In the genomic region with DNA sequence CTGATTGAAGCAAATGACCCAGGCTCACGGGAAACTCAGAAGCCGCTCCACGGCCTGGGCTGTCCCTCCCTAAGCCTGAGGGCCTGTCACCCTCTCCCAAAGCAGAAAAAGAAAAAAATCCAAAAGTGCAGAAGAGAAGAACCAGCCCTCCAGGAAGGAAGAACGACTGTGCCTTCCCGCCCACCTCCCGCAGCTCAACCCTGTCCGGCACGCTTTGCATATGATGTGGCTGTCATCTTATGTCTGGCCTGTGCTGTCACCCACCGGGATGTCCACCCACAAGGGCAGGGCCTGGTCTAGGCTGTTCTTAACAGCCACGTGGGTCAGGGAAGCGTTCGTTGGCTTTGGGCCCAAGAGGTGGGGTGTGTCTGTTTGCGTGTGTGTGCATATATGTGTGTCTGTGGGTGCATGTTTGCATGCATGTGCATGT, we compare ENCODE assay signal across 8 cellular contexts. TPM values are rescaled to one million over a fixed set of nuclear protein-coding genes. Genes with fewer than 3 reads are reported as not detected.
DNase-seq lines count a peak whose midpoint lies in the region; ATAC-seq and TF ChIP-seq lines count a peak whose summit lies in the region.

No MANE protein-coding gene starts in this region.

- H3K9me3 ChIP-seq in esophagus muscularis mucosa (no peaks in the 10 kb centered on the region), psoas muscle (no peaks in the 10 kb centered on the region)

- H3K27me3 ChIP-seq in esophagus muscularis mucosa, result no peaks in the 10 kb centered on the region
- H3K27me3 ChIP-seq in psoas muscle (ENCODE audit: insufficient read depth in 3 of 3, low read length in 2 of 3), result no peaks in the 10 kb centered on the region

- H3K4me1 ChIP-seq in esophagus muscularis mucosa, result peaks cover 52 to 87% (median 70%) of the 10 kb centered on the region in 4 donors
- H3K4me1 ChIP-seq in psoas muscle, result peaks cover 37% of the 10 kb centered on the region

- 33% methylated on average over 13 of the region's 13 CpGs for WGBS in esophagus muscularis mucosa
- 32 to 43% (median 42%) methylated on average over 13 of the region's 13 CpGs for WGBS in psoas muscle, 3 donors

- TF ChIP-seq CTCF in esophagus muscularis mucosa (IDR thresholded peaks at IDR 0.05) (no peak), psoas muscle (IDR thresholded peaks at IDR 0.05) (no peak)

- no peak for TF ChIP-seq POLR2A in esophagus muscularis mucosa (IDR thresholded peaks at IDR 0.05; ENCODE audit: low read depth)

- ATAC-seq in psoas muscle, result no peak

- DNase-seq in Caki2 (ENCODE audit: low read depth) (peak; percentile 55), SW480 (ENCODE audit: low spot score) (peak; percentile 72), esophagus muscularis mucosa (ENCODE audit: extremely low spot score) (no peak), psoas muscle (no peak), NCI-H524 (lab: John Stamatoyannopoulos, UW) (no peak), OCI-M1 (lab: John Stamatoyannopoulos, UW) (no peak)
- DNase-seq in activated effector memory CD4-positive, alpha-beta T cell treated with Interleukin-2 at 50 U/mL for 16 hours, result no peak
- DNase-seq in effector CD8-positive, alpha-beta T cell (lab: John Stamatoyannopoulos, UW), result no peak

- in situ Hi-C loops in Caki2 (cut with HindIII; ENCODE audit: low pct_unique_long_range_greater_than_20kb, low sequenced_read_pairs), result no loop called here

- intact Hi-C loops in esophagus muscularis mucosa (cut with DNase I), result no loop called here
- intact Hi-C loops in psoas muscle (cut with DNase I), result no loop called here

- H3K36me3 ChIP-seq in esophagus muscularis mucosa (peaks cover 25 to 82% (median 68%) of the 10 kb centered on the region in 4 donors), psoas muscle (ENCODE audit: insufficient read depth in 1 of 2, low read depth in 1 of 2) (peaks cover 0 to 47% of the 10 kb centered on the region in 2 donors)

- H3K27ac ChIP-seq in esophagus muscularis mucosa (replicated peaks in 1 of 4) (peak overlapping the region; percentile 53 to 82 (median 75)), psoas muscle (peak overlapping the region; percentile 69)

- TF ChIP-seq EP300 in esophagus muscularis mucosa (IDR thresholded peaks at IDR 0.05), result no peak

- H3K4me3 ChIP-seq in esophagus muscularis mucosa (peak overlapping the region; percentile 0 to 33 (median 23)), psoas muscle (peak overlapping the region; percentile 46)

RNA-seq across cellular contexts. Expression of a gene that starts 13.7 kb away (rescaled TPM):
- total RNA-seq in Caki2 (2014; rRNA removed; shearing (Covaris generic); ENCODE audit: low replicate concordance), result 12.7 and 19.6 TPM in 2 replicates
- total RNA-seq in esophagus muscularis mucosa, result 100 to 1,000 TPM in 2 of 4 donors, 10 to 100 TPM in 2; 71.9 to 137 (median 114) TPM
- total RNA-seq in psoas muscle, result 10 to 100 TPM; 25.7 to 55.9 (median 45.7) TPM
- 10 to 100 TPM; 18.5 to 20.3 (median 20.0) TPM for polyA plus RNA-seq in psoas muscle

RNA-seq across cellular contexts. Expression of a gene that starts 45.5 kb away (rescaled TPM):
- total RNA-seq in Caki2 (2014; rRNA removed; shearing (Covaris generic); ENCODE audit: low replicate concordance), result 18.2 and 18.4 TPM in 2 replicates
- 10 to 100 TPM; 16.6 to 34.1 (median 24.8) TPM for total RNA-seq in esophagus muscularis mucosa
- 10 to 100 TPM; 14.6 to 27.2 (median 17.0) TPM for total RNA-seq in psoas muscle
- polyA plus RNA-seq in psoas muscle, result 10 to 100 TPM; 12.7 to 21.8 (median 14.6) TPM

Comparison
In these comparisons a context has a peak if more than half of its experiments do, and no peak if none do; other contexts are left out.
1. DNase-seq: peak in Caki2 (single experiment) and SW480 (single experiment); none in esophagus muscularis mucosa (single experiment), psoas muscle (0 of 2), NCI-H524 (0 of 2), OCI-M1 (single experiment), activated effector memory CD4-positive, alpha-beta T cell treated with Interleukin-2 at 50 U/mL for 16 hours (single experiment) and effector CD8-positive, alpha-beta T cell (single experiment).